9 cellular contexts compared by ENCODE assay signal in the genomic region with DNA sequence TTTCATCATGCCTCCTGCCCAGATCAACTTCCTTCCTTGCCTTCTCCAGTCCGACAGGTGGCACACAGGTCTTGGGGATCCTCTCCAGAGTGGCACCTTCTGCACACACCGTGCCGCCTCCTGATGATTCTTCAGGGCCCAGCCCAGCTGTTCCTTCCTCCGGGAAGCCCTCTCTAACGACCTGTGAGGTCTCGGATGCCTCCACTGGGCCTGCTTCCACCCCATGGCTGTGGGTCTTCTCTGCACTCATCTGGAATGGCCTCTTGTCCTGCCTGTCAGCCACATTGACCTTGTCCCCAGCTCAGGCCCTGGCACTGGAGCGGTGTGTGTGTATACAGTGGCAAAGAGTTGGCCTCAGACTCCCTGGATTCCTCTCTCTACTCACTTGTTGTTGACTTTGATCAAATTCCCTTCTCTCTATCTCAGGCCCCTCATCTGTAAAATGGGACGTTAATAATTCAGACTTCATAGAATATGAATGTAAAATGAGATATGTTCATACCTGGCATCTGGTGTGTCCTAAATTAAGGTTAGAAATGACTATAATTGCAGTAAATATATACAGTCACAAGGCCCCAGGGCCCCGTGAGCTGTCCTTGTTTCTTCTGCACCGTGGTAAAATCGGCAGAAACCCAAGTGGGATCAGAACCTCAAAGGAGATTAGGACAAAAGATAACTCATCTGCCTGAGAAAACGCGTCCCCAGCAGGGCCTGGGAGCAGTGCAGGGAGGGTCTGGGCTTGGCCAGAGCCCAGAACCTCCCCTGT. TPM values are rescaled to one million over a fixed set of nuclear protein-coding genes. Genes with fewer than 3 reads are reported as not detected.
DNase-seq lines count a peak whose midpoint lies in the region; TF ChIP-seq lines count a peak whose summit lies in the region.
"Had no signal": no experiment of that assay in that cellular context is flagged by ENCODE, and none has a peak within 500 bp of the region (broad histone marks: within the 10 kb centered on the region; RNA-seq: fewer than 3 reads in every experiment).

No MANE protein-coding gene starts in this region.

- H3K36me3 ChIP-seq in ascending aorta, result peaks cover 2 to 8% of the 10 kb centered on the region in 2 donors
- no peaks in the 10 kb centered on the region for H3K36me3 ChIP-seq in kidney epithelial cell (ENCODE audit: control insufficient read depth, insufficient read depth, low read length)
- H3K36me3 ChIP-seq in stomach smooth muscle (ENCODE audit: control insufficient read depth in 2 of 2, insufficient read depth in 2 of 2, low read length in 2 of 2), result peaks cover 3 to 7% of the 10 kb centered on the region in 2 donors

- peak overlapping the region; percentile 78 to 80 for H3K9ac ChIP-seq in stomach smooth muscle (ENCODE audit: low read length in 2 of 2)

- H3K4me1 ChIP-seq in ascending aorta (peaks cover 6 to 13% of the 10 kb centered on the region in 2 donors), stomach smooth muscle (ENCODE audit: control insufficient read depth, insufficient read depth, low read length) (peaks cover 18% of the 10 kb centered on the region)

- H3K27me3 ChIP-seq in ascending aorta (no peaks in the 10 kb centered on the region), kidney epithelial cell (ENCODE audit: control insufficient read depth, insufficient read depth, low read length) (no peaks in the 10 kb centered on the region), stomach smooth muscle (ENCODE audit: control insufficient read depth in 1 of 2, insufficient read depth in 2 of 2, low read length in 2 of 2) (no peaks in the 10 kb centered on the region)

- peaks cover 8% of the 10 kb centered on the region for H3K4me1 Mint-ChIP-seq in T-helper 2 cell treated with Interferon-gamma antibody and Interleukin-4, amounts not matched to agents 5 μg/mL and 100 μg/mL, for 36 hours (ENCODE audit: low read depth)

- H3K27ac ChIP-seq in ascending aorta (peak overlapping the region; percentile 75 to 86), stomach smooth muscle (ENCODE audit: low read length) (peak overlapping the region; percentile 62)

- H3K27ac Mint-ChIP-seq in T-helper 2 cell treated with Interferon-gamma antibody and Interleukin-4, amounts not matched to agents 5 μg/mL and 100 μg/mL, for 36 hours, result no peak overlapping the region

- peaks cover 7% of the 10 kb centered on the region for H3K27me3 Mint-ChIP-seq in T-helper 2 cell treated with Interferon-gamma antibody and Interleukin-4, amounts not matched to agents 5 μg/mL and 100 μg/mL, for 36 hours (ENCODE audit: low read depth)

- intact Hi-C loops in ascending aorta (cut with DNase I), result no loop called here

- no peak for DNase-seq in T-helper 2 cell treated with Interferon-gamma antibody and Interleukin-4, amounts not matched to agents 5 μg/mL and 100 μg/mL, for 36 hours (ENCODE audit: low spot score)
- no peak for DNase-seq in T-helper 2 cell
- no peak for DNase-seq in ascending aorta (ENCODE audit: low spot score in 2 of 2)
- no peak for DNase-seq in kidney epithelial cell (ENCODE audit: low read depth)
- no peak for DNase-seq in NK-92 treated with Interleukin-12 subunit alpha and Interleukin-12 subunit beta, amount 100 ng/mL, for 24 hours (lab: John Stamatoyannopoulos, UW)
- DNase-seq in GM19240 (ENCODE audit: insufficient read length, low spot score), result no peak
- no peak for DNase-seq in NCI-H2196 (lab: John Stamatoyannopoulos, UW; ENCODE audit: unreplicated experiment)
- DNase-seq: stimulated activated naive CD4-positive, alpha-beta T cell treated with Interleukin-2 at 50 U/mL for 16 hours had no signal

- TF ChIP-seq CTCF in ascending aorta (IDR thresholded peaks at IDR 0.05) (no peak), kidney epithelial cell (IDR thresholded peaks at IDR 0.05; ENCODE audit: insufficient read depth, low read length, poor library complexity, severe bottlenecking) (no peak)

- H3K9me3 Mint-ChIP-seq in T-helper 2 cell treated with Interferon-gamma antibody and Interleukin-4, amounts not matched to agents 5 μg/mL and 100 μg/mL, for 36 hours, result no peaks in the 10 kb centered on the region

- H3K4me3 ChIP-seq in ascending aorta (peak overlapping the region; percentile 90 to 93), kidney epithelial cell (ENCODE audit: low read depth, low read length) (peak overlapping the region; percentile 77), stomach smooth muscle (ENCODE audit: low read length in 2 of 2) (peak overlapping the region; percentile 79 to 92)

- no peaks in the 10 kb centered on the region for H3K36me3 Mint-ChIP-seq in T-helper 2 cell treated with Interferon-gamma antibody and Interleukin-4, amounts not matched to agents 5 μg/mL and 100 μg/mL, for 36 hours (ENCODE audit: low read depth)

- H3K9me3 ChIP-seq in ascending aorta (no peaks in the 10 kb centered on the region), stomach smooth muscle (ENCODE audit: control insufficient read depth in 2 of 2, low read length in 2 of 2) (no peaks in the 10 kb centered on the region)

- H3K4me3 Mint-ChIP-seq in T-helper 2 cell treated with Interferon-gamma antibody and Interleukin-4, amounts not matched to agents 5 μg/mL and 100 μg/mL, for 36 hours, result peak overlapping the region; percentile 85

RNA-seq across cellular contexts. Expression of a gene that starts 1.5 kb away (rescaled TPM):
- total RNA-seq in ascending aorta (17.9 TPM), kidney epithelial cell (55.5 and 59.7 TPM in 2 replicates)

RNA-seq across cellular contexts. Expression of a gene that starts 31.7 kb away (rescaled TPM):
- total RNA-seq in ascending aorta, result not detected
- total RNA-seq in kidney epithelial cell, result 8.0 and 8.5 TPM in 2 replicates

RNA-seq across cellular contexts. Expression of a gene that starts 32.1 kb away (rescaled TPM):
- 13.7 TPM for total RNA-seq in ascending aorta
- total RNA-seq in kidney epithelial cell, result 27.7 TPM in 2 replicates

RNA-seq across cellular contexts. Expression of a gene that starts 51.7 kb away (rescaled TPM):
- total RNA-seq in ascending aorta (11.2 TPM), kidney epithelial cell (0.07 TPM in 1 of 2 replicates, not detected in the other)
